Comparison of ENCODE assay signal across 7 cellular contexts in the genomic region with DNA sequence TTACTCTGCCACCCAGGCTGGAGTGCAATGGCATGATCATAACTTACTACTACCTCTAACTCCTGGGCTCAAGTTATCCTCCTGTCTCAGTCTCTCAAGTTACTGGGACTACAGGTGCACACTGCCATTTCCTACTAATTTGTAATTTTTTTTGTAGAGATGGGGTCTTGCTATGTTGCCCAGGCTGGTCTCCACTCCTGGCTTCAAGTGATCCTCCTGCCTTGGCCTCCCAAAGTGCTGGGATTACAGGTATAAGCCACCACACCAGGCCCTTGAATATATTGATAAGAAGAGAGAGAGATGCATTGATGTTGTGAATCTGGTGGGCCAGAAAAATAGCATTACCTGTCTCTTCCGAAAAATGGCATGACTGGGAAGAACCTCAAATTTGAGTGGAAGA.
"Had no signal": no experiment of that assay in that cellular context is flagged by ENCODE, and none has a peak within 500 bp of the region (broad histone marks: within the 10 kb centered on the region; RNA-seq: fewer than 3 reads in every experiment).

No MANE protein-coding gene starts in this region.

- H3K27ac Mint-ChIP-seq: IgD-negative memory B cell had no signal

- H3K4me3 Mint-ChIP-seq: IgD-negative memory B cell had no signal

- H3K4me1 Mint-ChIP-seq: IgD-negative memory B cell had no signal

- H3K9ac ChIP-seq: KMS-11 had no signal

- H3K4me2 ChIP-seq: KMS-11 had no signal

- FAIRE-seq: HTR-8/SVneo had no signal

- DNase-seq: IMR-90, KBM-7, KG1 had no signal

- H3K27ac ChIP-seq: HL-60, KMS-11 had no signal
